10 cellular contexts compared by ENCODE assay signal in the genomic region with DNA sequence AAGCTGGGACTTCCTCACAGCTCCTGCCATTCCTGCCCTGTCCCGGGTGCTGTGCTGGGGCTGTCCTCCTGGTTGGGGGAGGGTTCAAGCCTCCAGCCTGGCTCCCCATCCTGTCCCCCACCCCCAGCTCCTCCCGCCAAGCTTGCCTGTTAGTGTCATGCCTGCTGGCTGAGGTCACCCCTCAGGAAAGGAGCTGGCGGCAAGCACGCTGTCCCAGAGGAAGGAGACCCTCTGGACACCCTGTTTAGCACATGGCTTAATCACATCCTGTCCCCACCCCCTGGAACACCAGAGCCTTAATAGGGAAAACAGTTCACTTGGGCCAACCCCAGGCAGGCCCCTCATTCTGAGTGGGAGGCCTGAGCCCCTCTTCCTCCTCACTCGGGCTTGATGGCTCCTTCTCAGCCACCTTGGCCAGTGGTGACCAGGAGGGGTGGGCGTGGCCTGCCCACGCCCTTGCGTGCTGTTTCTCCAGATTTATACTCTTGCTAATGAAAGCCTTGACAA. TPM values are rescaled to one million over a fixed set of nuclear protein-coding genes. Genes with fewer than 3 reads are reported as not detected.
DNase-seq lines count a peak whose midpoint lies in the region; ATAC-seq, FAIRE-seq and TF ChIP-seq lines count a peak whose summit lies in the region.
"Had no signal": no experiment of that assay in that cellular context is flagged by ENCODE, and none has a peak within 500 bp of the region (broad histone marks: within the 10 kb centered on the region; RNA-seq: fewer than 3 reads in every experiment).

No MANE protein-coding gene starts in this region.

- CTCF ChIA-PET in A673 (lab: Charles Lee) (no interaction called here), endothelial cell of umbilical vein (lab: Charles Lee) (interaction anchor here (0.8 to 2.6 kb wide), 3 partner anchors 14 to 48 kb away, joined by 3 to 8 read pairs (median 7); no protein-coding TSS in a partner anchor)

- H3K36me3 ChIP-seq in A673 (ENCODE audit: insufficient read depth, low read length, poor library complexity, severe bottlenecking) (peaks cover 37% of the 10 kb centered on the region), endothelial cell of umbilical vein (ENCODE audit: control insufficient read depth in 2 of 2, extremely low read depth in 1 of 2, insufficient read depth in 2 of 2, low read length in 2 of 2) (peaks cover 21 to 47% of the 10 kb centered on the region in 2 experiments), mucosa of stomach (ENCODE audit: control insufficient read depth, insufficient read depth, low read length) (peaks cover 21% of the 10 kb centered on the region)

- no peak overlapping the region for H3K4me3 ChIP-seq in A673 (ENCODE audit: low read depth, low read length, poor library complexity, severe bottlenecking)
- H3K4me3 ChIP-seq in endothelial cell of umbilical vein (replicated peaks in 1 of 3; ENCODE audit: insufficient read depth in 1 of 3, low read depth in 1 of 3, low read length in 3 of 3) = no peak overlapping the region
- no peak overlapping the region for H3K4me3 ChIP-seq in mucosa of stomach (ENCODE audit: low read length)
- H3K4me3 ChIP-seq: pancreas had no signal

- no peak for FAIRE-seq in endothelial cell of umbilical vein (lab: Jason Lieb, UNC)
- FAIRE-seq: pancreas had no signal

- H3K79me2 ChIP-seq in endothelial cell of umbilical vein (ENCODE audit: control insufficient read depth, insufficient read depth, low read length) = peaks cover 83% of the 10 kb centered on the region

- H3K4me2 ChIP-seq in endothelial cell of umbilical vein (ENCODE audit: insufficient read depth, low read length) = peak overlapping the region; percentile 26

- TF ChIP-seq CTCF in A673 (conservative IDR thresholded peaks at IDR 0.05; ENCODE audit: low read depth, low read length) (no peak), endothelial cell of umbilical vein (IDR thresholded peaks at IDR 0.05; ENCODE audit: extremely low read depth in 1 of 2, insufficient read depth in 1 of 2, low read depth in 1 of 2, low read length in 2 of 2) (no peak)

- POLR2A ChIA-PET in A673 (lab: Charles Lee; ENCODE audit: low non-redundant PET) = no interaction called here
- POLR2A ChIA-PET in endothelial cell of umbilical vein (lab: Charles Lee) = interaction anchor here (0.6 to 1.7 kb wide), 2 partner anchors 23 to 24 kb away, joined by 3 to 8 read pairs; no protein-coding TSS in a partner anchor

- BruUV-seq in A673 (replicated peaks; lab: Mats Ljungman, UMichigan) (no TSS peak), endothelial cell of umbilical vein (replicated peaks; lab: Mats Ljungman, UMichigan) (no TSS peak)

- dilution Hi-C loops in endothelial cell of umbilical vein (cut with MboI; ENCODE audit: extremely low pct_ligation_motif_present, low sequenced_read_pairs) = no loop called here

- ATAC-seq in HG02973 (IDR thresholded peaks at IDR 0.05; ENCODE audit: unreplicated experiment) = no peak
- ATAC-seq in HG03025 (IDR thresholded peaks at IDR 0.05; ENCODE audit: low FRiP score, unreplicated experiment) = no peak
- no peak for ATAC-seq in GM21619 (IDR thresholded peaks at IDR 0.05; ENCODE audit: unreplicated experiment)

- no peak for TF ChIP-seq POLR2A in endothelial cell of umbilical vein (IDR thresholded peaks at IDR 0.05; ENCODE audit: low read depth, low read length)

- DNase-seq in A673 (ENCODE audit: low spot score) (peak; percentile 54), NCI-H226 (peak; percentile 28), endothelial cell of umbilical vein (ENCODE audit: low read depth, low spot score) (peak; percentile 85), ACHN (no peak)
- DNase-seq: DMS153 had no signal

- H3K9me1 ChIP-seq in endothelial cell of umbilical vein (replicated peaks; ENCODE audit: control insufficient read depth, extremely low read depth, insufficient read depth, low read length) = no peaks in the 10 kb centered on the region

- H3K27ac ChIP-seq in A673 (ENCODE audit: low read depth, low read length, poor library complexity, severe bottlenecking) = peak overlapping the region; percentile 52
- H3K27ac ChIP-seq in endothelial cell of umbilical vein (ENCODE audit: insufficient read depth, low read depth, low read length) = peak overlapping the region; percentile 94

- peaks cover 16% of the 10 kb centered on the region for H3K4me1 ChIP-seq in A673 (ENCODE audit: insufficient read depth, low read length, poor library complexity, severe bottlenecking)
- peaks cover 58% of the 10 kb centered on the region for H3K4me1 ChIP-seq in endothelial cell of umbilical vein (ENCODE audit: control insufficient read depth, extremely low read depth, insufficient read depth, low read length)
- H3K4me1 ChIP-seq in mucosa of stomach (ENCODE audit: control insufficient read depth, insufficient read depth, low read length) = peaks cover 39% of the 10 kb centered on the region

- H3K9me3 ChIP-seq in A673 (ENCODE audit: low read depth, low read length, poor library complexity, severe bottlenecking) = no peaks in the 10 kb centered on the region
- H3K9me3 ChIP-seq in endothelial cell of umbilical vein (replicated peaks; ENCODE audit: control insufficient read depth, insufficient read depth, low read length) = no peaks in the 10 kb centered on the region
- H3K9me3 ChIP-seq in mucosa of stomach (ENCODE audit: control insufficient read depth, low read length) = no peaks in the 10 kb centered on the region
- H3K9me3 ChIP-seq: pancreas had no signal

- H3K9ac ChIP-seq in endothelial cell of umbilical vein (replicated peaks; ENCODE audit: extremely low read depth, insufficient read depth, low read length) (peak overlapping the region; percentile 63), mucosa of stomach (ENCODE audit: low read length) (peak overlapping the region; percentile 44)

- H3K27me3 ChIP-seq in A673 (replicated peaks; ENCODE audit: insufficient read depth, low read depth, low read length, poor library complexity) (no peaks in the 10 kb centered on the region), endothelial cell of umbilical vein (ENCODE audit: control insufficient read depth in 2 of 2, insufficient read depth in 2 of 2, low read length in 2 of 2) (no peaks in the 10 kb centered on the region), mucosa of stomach (ENCODE audit: control insufficient read depth, insufficient read depth, low read length) (no peaks in the 10 kb centered on the region)
- H3K27me3 ChIP-seq: pancreas had no signal

- in situ Hi-C loops in ACHN (cut with HindIII; ENCODE audit: low pct_ligation_motif_present, low pct_unique_long_range_greater_than_20kb, low sequenced_read_pairs) = no loop called here

- intact Hi-C loops in A673 (cut with micrococcal nuclease; ENCODE audit: unreplicated experiment) = no loop called here
- intact Hi-C loops in endothelial cell of umbilical vein (cut with micrococcal nuclease) = loop anchor here (1.0 kb wide), 3 partner anchors 19 to 29 kb away; a partner anchor contains a TSS

- H2AFZ ChIP-seq in endothelial cell of umbilical vein (ENCODE audit: low read depth, low read length) = no peak overlapping the region

- H4K20me1 ChIP-seq in endothelial cell of umbilical vein (replicated peaks; ENCODE audit: control insufficient read depth, extremely low read depth, insufficient read depth, low read length) = no peaks in the 10 kb centered on the region

RNA-seq across cellular contexts. Expression of a gene that starts 9.2 kb away (rescaled TPM):
- total RNA-seq in A673 (2021) = 6.3 and 8.0 TPM in 2 replicates
- total RNA-seq in endothelial cell of umbilical vein = 0.30 and 1.8 TPM in 2 replicates
- 1.1 and 1.8 TPM in 2 replicates for polyA plus RNA-seq in endothelial cell of umbilical vein
- polyA plus RNA-seq in endothelial cell of umbilical vein (2011; cell fraction: cytosol; rRNA removed) = 0.77 and 1.2 TPM in 2 replicates
- polyA plus RNA-seq in endothelial cell of umbilical vein (2011; cell fraction: nucleus; rRNA removed) = 2.7 and 3.0 TPM in 2 replicates
- not detected in 2 replicates for polyA plus RNA-seq in endothelial cell of umbilical vein (2012)
- polyA minus RNA-seq in endothelial cell of umbilical vein = 0.28 and 1.3 TPM in 2 replicates
- polyA minus RNA-seq in endothelial cell of umbilical vein (2011; cell fraction: cytosol; rRNA and poly(A)+ RNA removed) = not detected
- 1.6 and 1.7 TPM in 2 replicates for polyA minus RNA-seq in endothelial cell of umbilical vein (2011; cell fraction: nucleus; rRNA and poly(A)+ RNA removed)

RNA-seq across cellular contexts. Expression of a gene that starts 29.6 kb away (rescaled TPM):
- 53.6 and 56.8 TPM in 2 replicates for total RNA-seq in A673 (2021)
- 99.6 and 126 TPM in 2 replicates for total RNA-seq in endothelial cell of umbilical vein
- 129 and 134 TPM in 2 replicates for polyA plus RNA-seq in endothelial cell of umbilical vein
- 114 TPM in 2 replicates for polyA plus RNA-seq in endothelial cell of umbilical vein (2011; cell fraction: cytosol; rRNA removed)
- polyA plus RNA-seq in endothelial cell of umbilical vein (2011; cell fraction: nucleus; rRNA removed) = 66.6 and 67.7 TPM in 2 replicates
- 82.3 and 108 TPM in 2 replicates for polyA plus RNA-seq in endothelial cell of umbilical vein (2012)
- 179 and 186 TPM in 2 replicates for polyA minus RNA-seq in endothelial cell of umbilical vein
- 21.5 TPM for polyA minus RNA-seq in endothelial cell of umbilical vein (2011; cell fraction: cytosol; rRNA and poly(A)+ RNA removed)
- polyA minus RNA-seq in endothelial cell of umbilical vein (2011; cell fraction: nucleus; rRNA and poly(A)+ RNA removed) = 55.5 and 56.5 TPM in 2 replicates

RNA-seq across cellular contexts. Expression of a gene that starts 29.8 kb away (rescaled TPM):
- 17.9 and 20.1 TPM in 2 replicates for total RNA-seq in A673 (2021)
- total RNA-seq in endothelial cell of umbilical vein = 7.2 and 8.0 TPM in 2 replicates
- polyA plus RNA-seq in endothelial cell of umbilical vein = 9.6 and 10.3 TPM in 2 replicates
- 6.9 and 7.2 TPM in 2 replicates for polyA plus RNA-seq in endothelial cell of umbilical vein (2011; cell fraction: cytosol; rRNA removed)
- polyA plus RNA-seq in endothelial cell of umbilical vein (2011; cell fraction: nucleus; rRNA removed) = 27.0 and 28.9 TPM in 2 replicates
- polyA plus RNA-seq in endothelial cell of umbilical vein (2012) = 5.8 and 8.3 TPM in 2 replicates
- polyA minus RNA-seq in endothelial cell of umbilical vein = 6.1 and 8.5 TPM in 2 replicates
- 11.5 TPM for polyA minus RNA-seq in endothelial cell of umbilical vein (2011; cell fraction: cytosol; rRNA and poly(A)+ RNA removed)
- 5.9 and 7.1 TPM in 2 replicates for polyA minus RNA-seq in endothelial cell of umbilical vein (2011; cell fraction: nucleus; rRNA and poly(A)+ RNA removed)

RNA-seq across cellular contexts. Expression of a gene that starts 35.8 kb away (rescaled TPM):
- total RNA-seq in A673 (2021) = 20.6 and 23.2 TPM in 2 replicates
- 18.8 and 22.3 TPM in 2 replicates for total RNA-seq in endothelial cell of umbilical vein
- 59.8 and 71.6 TPM in 2 replicates for polyA plus RNA-seq in endothelial cell of umbilical vein
- polyA plus RNA-seq in endothelial cell of umbilical vein (2011; cell fraction: cytosol; rRNA removed) = 26.2 and 27.5 TPM in 2 replicates
- 13.3 and 13.6 TPM in 2 replicates for polyA plus RNA-seq in endothelial cell of umbilical vein (2011; cell fraction: nucleus; rRNA removed)
- 22.6 and 24.8 TPM in 2 replicates for polyA plus RNA-seq in endothelial cell of umbilical vein (2012)
- polyA minus RNA-seq in endothelial cell of umbilical vein = 68.3 and 77.7 TPM in 2 replicates
- 17.3 TPM for polyA minus RNA-seq in endothelial cell of umbilical vein (2011; cell fraction: cytosol; rRNA and poly(A)+ RNA removed)
- 15.5 and 18.1 TPM in 2 replicates for polyA minus RNA-seq in endothelial cell of umbilical vein (2011; cell fraction: nucleus; rRNA and poly(A)+ RNA removed)

RNA-seq across cellular contexts. Expression of a gene that starts 35.9 kb away (rescaled TPM):
- total RNA-seq in A673 (2021) (147 and 170 TPM in 2 replicates), endothelial cell of umbilical vein (62.1 and 66.2 TPM in 2 replicates)
- polyA plus RNA-seq in endothelial cell of umbilical vein = 62.7 TPM in 2 replicates
- 46.2 and 57.1 TPM in 2 replicates for polyA plus RNA-seq in endothelial cell of umbilical vein (2011; cell fraction: cytosol; rRNA removed)
- 105 and 115 TPM in 2 replicates for polyA plus RNA-seq in endothelial cell of umbilical vein (2011; cell fraction: nucleus; rRNA removed)
- polyA plus RNA-seq in endothelial cell of umbilical vein (2012) = 43.7 and 48.4 TPM in 2 replicates
- 198 and 201 TPM in 2 replicates for polyA minus RNA-seq in endothelial cell of umbilical vein
- 180 TPM for polyA minus RNA-seq in endothelial cell of umbilical vein (2011; cell fraction: cytosol; rRNA and poly(A)+ RNA removed)
- 102 and 120 TPM in 2 replicates for polyA minus RNA-seq in endothelial cell of umbilical vein (2011; cell fraction: nucleus; rRNA and poly(A)+ RNA removed)
